13 cellular contexts compared by ENCODE assay signal in the genomic region with DNA sequence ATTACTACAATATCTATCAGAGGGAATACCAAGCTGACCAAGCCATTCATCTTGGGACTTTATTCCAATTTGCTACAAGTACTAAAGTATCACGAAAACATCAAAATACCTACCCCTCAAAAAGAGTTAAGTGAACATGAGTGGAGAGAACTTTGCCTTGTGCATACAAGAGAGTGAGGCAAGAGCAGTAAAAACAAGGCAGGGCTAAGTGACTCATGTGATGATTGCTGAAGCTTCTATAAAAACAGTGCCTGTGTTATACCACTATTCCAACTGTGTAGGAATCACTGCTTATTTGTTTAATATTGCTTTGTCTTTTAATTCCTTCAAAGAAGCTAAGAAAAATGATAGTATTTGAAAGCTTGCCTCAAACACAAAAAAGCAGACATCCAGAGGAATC.
DNase-seq lines count a peak whose midpoint lies in the region; ATAC-seq and TF ChIP-seq lines count a peak whose summit lies in the region.
"Had no signal": no experiment of that assay in that cellular context is flagged by ENCODE, and none has a peak within 500 bp of the region (broad histone marks: within the 10 kb centered on the region; RNA-seq: fewer than 3 reads in every experiment).

No MANE protein-coding gene starts in this region.

- no peaks in the 10 kb centered on the region for H3K27me3 ChIP-seq in psoas muscle (ENCODE audit: insufficient read depth in 3 of 3, low read length in 2 of 3)

- H3K9me3 ChIP-seq in psoas muscle, result no peaks in the 10 kb centered on the region

- in situ Hi-C loops in SK-MEL-5 (cut with HindIII; ENCODE audit: low pct_unique_long_range_greater_than_20kb, low sequenced_read_pairs), result no loop called here
- in situ Hi-C loops in KBM-7 (cut with MboI; ENCODE audit: low pct_unique_long_range_greater_than_20kb, low sequenced_read_pairs), result no loop called here

- H3K36me3 ChIP-seq in psoas muscle (ENCODE audit: insufficient read depth in 1 of 2, low read depth in 1 of 2), result peaks cover 3 to 54% of the 10 kb centered on the region in 2 donors

- intact Hi-C loops in psoas muscle (cut with DNase I), result no loop called here

- DNase-seq in EH (ENCODE audit: low read depth) (peak; percentile 71), SK-MEL-5 (ENCODE audit: low read depth, low spot score) (peak; percentile 87), fibroblast of the aortic adventitia (ENCODE audit: low read depth) (peak; percentile 75), psoas muscle (no peak), KBM-7 (no peak), HT-29 (ENCODE audit: low spot score) (no peak), NCI-H2107 (lab: John Stamatoyannopoulos, UW) (no peak)
- DNase-seq in activated effector memory CD4-positive, alpha-beta T cell treated with anti-CD3 and anti-CD28 coated beads, Interleukin-2, amount 50 U/mL, for 16 hours, result no peak
- DNase-seq: COR-L47, NCI-H446 had no signal

- no peak for TF ChIP-seq CTCF in fibroblast of the aortic adventitia (IDR thresholded peaks at IDR 0.05; ENCODE audit: insufficient read depth, low read length)
- TF ChIP-seq CTCF in psoas muscle (IDR thresholded peaks at IDR 0.05), result no peak

- 94 to 100% (median 95%) methylated on average over 1 of the region's 1 CpG for WGBS in psoas muscle, 3 donors

- H3K4me3 ChIP-seq in fibroblast of the aortic adventitia (ENCODE audit: low read depth, low read length), result no peak overlapping the region
- no peak overlapping the region for H3K4me3 ChIP-seq in psoas muscle

- ATAC-seq in psoas muscle, result peak; percentile 66 to 92 (median 81)
- ATAC-seq: activated CD4-positive, CD25-positive, alpha-beta regulatory T cell treated with anti-CD3 and anti-CD28 coated beads, Interleukin-2, amount 50 U/mL, for 24 hours; HCT116; Right ventricle myocardium inferior had no signal

- no peaks in the 10 kb centered on the region for H3K4me1 ChIP-seq in psoas muscle

- H3K27ac ChIP-seq in psoas muscle, result no peak overlapping the region

Comparison
In these comparisons a context has a peak if more than half of its experiments do, and no peak if none do; other contexts are left out.
1. DNase-seq: peak in EH (single experiment), SK-MEL-5 (single experiment) and fibroblast of the aortic adventitia (single experiment); none in psoas muscle (0 of 2), KBM-7 (single experiment), activated effector memory CD4-positive, alpha-beta T cell treated with anti-CD3 and anti-CD28 coated beads, Interleukin-2, amount 50 U/mL, for 16 hours (single experiment), HT-29 (single experiment) and NCI-H2107 (single experiment).